ENCODE assay signal across 15 cellular contexts in the genomic region with DNA sequence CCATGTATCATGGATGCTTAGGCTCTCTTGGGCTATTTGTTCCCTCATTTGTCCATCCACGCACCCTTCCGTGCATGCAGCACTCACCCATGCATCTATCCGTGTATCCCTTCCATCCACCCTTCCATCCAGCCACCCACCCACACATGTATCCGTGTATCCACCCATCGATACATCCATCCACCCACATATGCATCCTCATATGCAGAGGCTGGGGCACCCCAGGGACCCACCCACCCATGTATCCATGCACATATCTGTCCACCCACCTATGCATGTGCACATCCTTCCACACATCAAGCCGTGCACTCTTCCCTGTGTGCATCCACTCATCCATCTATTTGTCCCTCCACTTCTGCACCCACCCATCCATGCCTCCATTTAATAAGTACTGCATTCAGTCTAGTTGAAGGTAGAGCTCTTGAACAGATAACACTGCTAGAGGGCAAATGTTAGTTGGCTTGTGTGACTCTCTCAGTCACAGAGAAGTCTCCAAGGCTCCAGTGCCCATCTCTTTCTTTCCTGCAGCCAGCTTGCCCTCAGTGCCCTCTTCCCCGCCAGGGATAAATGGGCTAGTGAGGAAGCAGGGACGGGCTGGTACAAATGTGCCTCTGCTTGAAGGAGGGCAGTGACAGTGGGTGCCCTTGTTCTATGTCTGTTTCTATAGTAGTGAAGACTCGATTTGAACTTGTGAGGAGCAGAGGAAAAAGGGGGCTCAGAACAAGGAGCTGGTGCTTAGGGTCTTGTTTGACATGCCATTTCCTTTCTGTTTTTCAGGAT.
DNase-seq lines count a peak whose midpoint lies in the region; ATAC-seq and TF ChIP-seq lines count a peak whose summit lies in the region.
"Had no signal": no experiment of that assay in that cellular context is flagged by ENCODE, and none has a peak within 500 bp of the region (broad histone marks: within the 10 kb centered on the region; RNA-seq: fewer than 3 reads in every experiment).

No MANE protein-coding gene starts in this region.

- H3K27ac Mint-ChIP-seq in T-cell (peak overlapping the region; percentile 78 to 89), chondrocyte (ENCODE audit: unreplicated experiment) (peak overlapping the region; percentile 14)

- peak overlapping the region; percentile 53 to 73 (median 59) for H3K4me3 Mint-ChIP-seq in T-cell
- no peak overlapping the region for H3K4me3 Mint-ChIP-seq in chondrocyte (ENCODE audit: unreplicated experiment)

- CTCF ChIA-PET in T-cell (lab: Charles Lee): no interaction called here

- POLR2A ChIA-PET in T-cell (lab: Charles Lee): interaction anchor here in 1 of 2 donors (1.0 kb wide), 1 partner anchor 9 kb away, joined by 3 read pairs; no protein-coding TSS in a partner anchor

- H3K36me3 Mint-ChIP-seq in T-cell: peaks cover 4% of the 10 kb centered on the region
- H3K36me3 Mint-ChIP-seq in chondrocyte (ENCODE audit: low read depth): peaks cover 1% of the 10 kb centered on the region

- peaks cover 20 to 23% (median 21%) of the 10 kb centered on the region in 3 donors for H3K4me1 Mint-ChIP-seq in T-cell
- H3K4me1 Mint-ChIP-seq in chondrocyte (ENCODE audit: low read depth): peaks cover 7% of the 10 kb centered on the region

- H3K9me3 Mint-ChIP-seq in T-cell (no peaks in the 10 kb centered on the region), chondrocyte (ENCODE audit: low read depth) (no peaks in the 10 kb centered on the region)

- DNase-seq in activated effector memory CD4-positive, alpha-beta T cell treated with anti-CD3 and anti-CD28 coated beads, Interleukin-2, amount 50 U/mL, for 16 hours: peak; percentile 56
- no peak for DNase-seq in activated effector memory CD4-positive, alpha-beta T cell treated with Interleukin-2 at 50 U/mL for 16 hours
- DNase-seq in T-cell: no peak
- DNase-seq in chondrocyte (ENCODE audit: low spot score): no peak
- peak; percentile 54 for DNase-seq in pons (ENCODE audit: low spot score)
- DNase-seq in caudate nucleus (lab: John Stamatoyannopoulos, UW): no peak
- DNase-seq in SHP77 treated with DMSO at 0.1 percent for 48 hours (lab: John Stamatoyannopoulos, UW): no peak
- no peak for DNase-seq in HT-29 (ENCODE audit: low spot score)
- DNase-seq: DMS 273 treated with DMSO at 0.1 percent for 48 hours, mesenchymal stem cell, NCI-H1417 treated with DMSO at 0.1 percent for 48 hours, NCI-H345, WERI-Rb-1 had no signal

- TF ChIP-seq CTCF in chondrocyte (IDR thresholded peaks at IDR 0.05): no peak

- ATAC-seq in T-cell (replicated peaks in 1 of 4): no peak

- no peak overlapping the region for H3K27ac ChIP-seq in caudate nucleus (ENCODE audit: low read depth, low read length)
- H3K27ac ChIP-seq: epithelial cell of prostate, KMS-11, WERI-Rb-1 had no signal

- H3K27me3 Mint-ChIP-seq in T-cell (no peaks in the 10 kb centered on the region), chondrocyte (ENCODE audit: low read depth) (peaks cover 2% of the 10 kb centered on the region)

Comparison
In these comparisons a context has a peak if more than half of its experiments do, and no peak if none do; other contexts are left out.
1. DNase-seq: peak in activated effector memory CD4-positive, alpha-beta T cell treated with anti-CD3 and anti-CD28 coated beads, Interleukin-2, amount 50 U/mL, for 16 hours (single experiment) and pons (single experiment); none in activated effector memory CD4-positive, alpha-beta T cell treated with Interleukin-2 at 50 U/mL for 16 hours (single experiment), T-cell (0 of 34), chondrocyte (single experiment), caudate nucleus (0 of 61), SHP77 treated with DMSO at 0.1 percent for 48 hours (single experiment) and HT-29 (single experiment).